10 cellular contexts compared by ENCODE assay signal in the genomic region with DNA sequence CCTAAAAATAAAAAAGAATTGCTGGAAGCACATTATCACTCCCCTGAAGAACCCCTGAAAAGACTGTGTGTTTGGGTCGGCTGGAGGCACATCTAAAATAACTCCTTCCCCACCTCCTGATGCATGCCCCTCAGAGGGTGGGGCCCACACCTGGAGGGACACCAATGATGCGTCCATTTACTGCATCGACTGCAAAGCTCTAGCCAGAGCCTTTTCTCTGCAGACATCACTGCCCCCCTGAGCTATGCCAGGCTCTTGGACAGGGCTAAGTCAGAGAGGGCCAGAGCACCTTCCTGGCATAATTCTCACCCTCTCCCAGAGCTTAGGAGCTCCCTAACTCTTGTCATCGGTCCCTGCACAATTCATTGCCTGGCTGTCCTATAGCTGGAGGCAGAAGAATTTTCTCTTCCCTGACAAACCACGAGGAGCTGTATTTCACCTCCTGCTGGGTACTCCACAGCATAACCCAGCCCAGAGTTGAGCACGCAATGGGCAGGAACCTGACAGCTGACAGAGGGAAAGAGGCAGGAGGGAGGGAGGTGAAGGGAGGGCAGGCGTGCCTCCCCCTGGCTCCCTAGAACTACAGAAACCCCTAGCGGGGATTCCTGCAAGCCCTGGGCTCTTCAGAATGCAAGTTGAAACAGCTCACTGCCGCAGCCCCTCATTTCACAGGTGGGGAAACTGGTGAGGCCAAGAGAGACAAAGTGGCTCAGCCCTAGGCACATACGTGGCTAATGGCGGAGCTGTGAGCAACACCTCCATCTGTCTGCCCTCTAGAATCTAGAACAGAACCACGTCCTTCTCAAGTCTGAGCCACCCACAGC. TPM values are rescaled to one million over a fixed set of nuclear protein-coding genes. Genes with fewer than 3 reads are reported as not detected.
DNase-seq lines count a peak whose midpoint lies in the region; ATAC-seq and TF ChIP-seq lines count a peak whose summit lies in the region.
"Had no signal": no experiment of that assay in that cellular context is flagged by ENCODE, and none has a peak within 500 bp of the region (broad histone marks: within the 10 kb centered on the region; RNA-seq: fewer than 3 reads in every experiment).

No MANE protein-coding gene starts in this region.

- CTCF ChIA-PET in SK-N-SH (lab: Yijun Ruan, JAX), result interaction anchor here (0.7 to 1.4 kb wide), 2 partner anchors 16 to 384 kb away, joined by 3 to 6 read pairs; no protein-coding TSS in a partner anchor

- 89% methylated on average over 5 of the region's 12 CpGs for WGBS in SK-N-SH (ENCODE audit: low lambda C conversion rate)
- 80 to 91% (median 88%) methylated on average over 12 of the region's 12 CpGs for WGBS in stomach, 5 donors

- no peak for TF ChIP-seq POLR2A in stomach (IDR thresholded peaks at IDR 0.05)

- H3K27me3 ChIP-seq in SK-N-SH (ENCODE audit: insufficient read depth) (no peaks in the 10 kb centered on the region), right atrium auricular region (no peaks in the 10 kb centered on the region), stomach (no peaks in the 10 kb centered on the region)

- ATAC-seq in omental fat pad (ENCODE audit: low FRiP score), result no peak
- no peak for ATAC-seq in GM21576 (IDR thresholded peaks at IDR 0.05; ENCODE audit: unreplicated experiment)

- H3K9me2 ChIP-seq in SK-N-SH, result no peaks in the 10 kb centered on the region

- no peak overlapping the region for H3K4me2 ChIP-seq in SK-N-SH

- TF ChIP-seq RAD21 in SK-N-SH (IDR thresholded peaks at IDR 0.05; ENCODE audit: low read length), result no peak

- H3K9ac ChIP-seq in SK-N-SH, result no peak overlapping the region

- H3K9me3 ChIP-seq in SK-N-SH (no peaks in the 10 kb centered on the region), right atrium auricular region (no peaks in the 10 kb centered on the region), stomach (no peaks in the 10 kb centered on the region)

- TF ChIP-seq CTCF in SK-N-SH (IDR thresholded peaks at IDR 0.05) (no peak), right atrium auricular region (IDR thresholded peaks at IDR 0.05) (no peak), stomach (IDR thresholded peaks at IDR 0.05) (no peak), omental fat pad (IDR thresholded peaks at IDR 0.05) (no peak)

- DNase-seq in GDM1 (lab: John Stamatoyannopoulos, UW), result peak; percentile 11
- no peak for DNase-seq in SK-N-SH
- DNase-seq in right atrium auricular region (ENCODE audit: low spot score), result peak; percentile 54
- peak; percentile 13 for DNase-seq in stomach
- no peak for DNase-seq in dermis blood vessel endothelial cell
- DNase-seq in omental fat pad (ENCODE audit: low spot score), result no peak
- DNase-seq in GF-D8 (lab: John Stamatoyannopoulos, UW), result no peak
- DNase-seq: NCI-H187 treated with DMSO at 0.1 percent for 48 hours, T-helper 2 cell had no signal

- H3K27ac ChIP-seq in SK-N-SH (ENCODE audit: low read depth in 2 of 2, low read length in 1 of 2) (peak overlapping the region; percentile 33 to 39; a peak in 3 of 4 replicates), right atrium auricular region (peak overlapping the region; percentile 35 to 46), stomach (peak overlapping the region in 4 of 5 donors; percentile 58 to 84 (median 72))

- H3K4me1 ChIP-seq in SK-N-SH (ENCODE audit: control insufficient read depth in 1 of 2, insufficient read depth in 2 of 2, low read depth in 1 of 2, low read length in 1 of 2) (peaks cover 8 to 11% of the 10 kb centered on the region in 2 experiments; a peak in 3 of 4 replicates), right atrium auricular region (peaks cover 0 to 40% of the 10 kb centered on the region in 2 donors), stomach (peaks cover 7 to 44% (median 21%) of the 10 kb centered on the region in 4 donors)

- POLR2A ChIA-PET in SK-N-SH (lab: Yijun Ruan, JAX), result no interaction called here

- intact Hi-C loops in stomach (cut with DNase I; ENCODE audit: low total_unique reads), result no loop called here

- H3F3A ChIP-seq in SK-N-SH (replicated peaks; ENCODE audit: insufficient read depth), result peaks cover 7% of the 10 kb centered on the region

- H4K20me1 ChIP-seq in SK-N-SH (ENCODE audit: insufficient read depth), result no peaks in the 10 kb centered on the region

- H3K36me3 ChIP-seq in SK-N-SH (replicated peaks in 1 of 2; ENCODE audit: control insufficient read depth in 1 of 2, insufficient read depth in 2 of 2, low read length in 1 of 2) (no peaks in the 10 kb centered on the region), right atrium auricular region (no peaks in the 10 kb centered on the region), stomach (peaks cover 0 to 8% (median 5%) of the 10 kb centered on the region in 4 donors)

- no peak overlapping the region for H2AFZ ChIP-seq in SK-N-SH (ENCODE audit: low read depth)

- no peak for TF ChIP-seq EP300 in SK-N-SH (IDR thresholded peaks at IDR 0.05; ENCODE audit: borderline replicate concordance in 1 of 2, low read depth in 1 of 2, low read length in 1 of 2)
- no peak for TF ChIP-seq EP300 in stomach (IDR thresholded peaks at IDR 0.05)

- H3K4me3 ChIP-seq in SK-N-SH (ENCODE audit: low read depth in 2 of 2, low read length in 1 of 2) (no peak overlapping the region), right atrium auricular region (no peak overlapping the region), stomach (no peak overlapping the region)

- H3K79me2 ChIP-seq in SK-N-SH (ENCODE audit: insufficient read depth), result peaks cover 11% of the 10 kb centered on the region

TF ChIP-seq in SK-N-SH, 30 proteins besides CTCF, POLR2A, EP300 and RAD21:
- TF ChIP-seq MXI1 (IDR thresholded peaks at IDR 0.05; ENCODE audit: low read depth, low read length) (no peak), SMC3 (IDR thresholded peaks at IDR 0.05; ENCODE audit: low read depth, low read length) (no peak), FOXM1 (IDR thresholded peaks at IDR 0.05; ENCODE audit: low read depth) (no peak), SIN3A (IDR thresholded peaks at IDR 0.05; ENCODE audit: borderline replicate concordance, low read depth, low read length) (no peak), RCOR1 (IDR thresholded peaks at IDR 0.05; ENCODE audit: low read length) (no peak), NFIC (IDR thresholded peaks at IDR 0.05; ENCODE audit: borderline replicate concordance) (no peak), TAF1 (IDR thresholded peaks at IDR 0.05; ENCODE audit: borderline replicate concordance, low read depth, low read length) (no peak), POLR2AphosphoS5 (IDR thresholded peaks at IDR 0.05; ENCODE audit: low read depth, low read length) (no peak), GATA2 (CRISPR knock-in tag; IDR thresholded peaks at IDR 0.05) (no peak), RXRA (IDR thresholded peaks at IDR 0.05; ENCODE audit: borderline replicate concordance, low read depth) (no peak)
- TF ChIP-seq, protein P1, sequence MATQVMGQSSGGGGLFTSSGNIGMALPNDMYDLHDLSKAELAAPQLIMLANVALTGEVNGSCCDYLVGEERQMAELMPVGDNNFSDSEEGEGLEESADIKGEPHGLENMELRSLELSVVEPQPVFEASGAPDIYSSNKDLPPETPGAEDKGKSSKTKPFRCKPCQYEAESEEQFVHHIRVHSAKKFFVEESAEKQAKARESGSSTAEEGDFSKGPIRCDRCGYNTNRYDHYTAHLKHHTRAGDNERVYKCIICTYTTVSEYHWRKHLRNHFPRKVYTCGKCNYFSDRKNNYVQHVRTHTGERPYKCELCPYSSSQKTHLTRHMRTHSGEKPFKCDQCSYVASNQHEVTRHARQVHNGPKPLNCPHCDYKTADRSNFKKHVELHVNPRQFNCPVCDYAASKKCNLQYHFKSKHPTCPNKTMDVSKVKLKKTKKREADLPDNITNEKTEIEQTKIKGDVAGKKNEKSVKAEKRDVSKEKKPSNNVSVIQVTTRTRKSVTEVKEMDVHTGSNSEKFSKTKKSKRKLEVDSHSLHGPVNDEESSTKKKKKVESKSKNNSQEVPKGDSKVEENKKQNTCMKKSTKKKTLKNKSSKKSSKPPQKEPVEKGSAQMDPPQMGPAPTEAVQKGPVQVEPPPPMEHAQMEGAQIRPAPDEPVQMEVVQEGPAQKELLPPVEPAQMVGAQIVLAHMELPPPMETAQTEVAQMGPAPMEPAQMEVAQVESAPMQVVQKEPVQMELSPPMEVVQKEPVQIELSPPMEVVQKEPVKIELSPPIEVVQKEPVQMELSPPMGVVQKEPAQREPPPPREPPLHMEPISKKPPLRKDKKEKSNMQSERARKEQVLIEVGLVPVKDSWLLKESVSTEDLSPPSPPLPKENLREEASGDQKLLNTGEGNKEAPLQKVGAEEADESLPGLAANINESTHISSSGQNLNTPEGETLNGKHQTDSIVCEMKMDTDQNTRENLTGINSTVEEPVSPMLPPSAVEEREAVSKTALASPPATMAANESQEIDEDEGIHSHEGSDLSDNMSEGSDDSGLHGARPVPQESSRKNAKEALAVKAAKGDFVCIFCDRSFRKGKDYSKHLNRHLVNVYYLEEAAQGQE (IDR thresholded peaks at IDR 0.05; ENCODE audit: low read depth, low read length), result no peak

RNA-seq across cellular contexts. Expression of a gene that starts 46.6 kb away (rescaled TPM):
- 22.1 and 22.6 TPM in 2 replicates for polyA plus RNA-seq in SK-N-SH (2012; rRNA removed)
- polyA plus RNA-seq in SK-N-SH (2012; cell fraction: cytosol; rRNA removed), result 16.8 and 22.2 TPM in 2 replicates
- 18.7 and 23.2 TPM in 2 replicates for polyA plus RNA-seq in SK-N-SH (2012; cell fraction: nucleus; rRNA removed)
- total RNA-seq in right atrium auricular region, result 1 to 10 TPM; 4.6 to 6.7 TPM
- total RNA-seq in stomach, result 10 to 100 TPM in 4 of 5 donors, not detected in 1; 11.4 to 41.5 (median 13.8) TPM
- 1 to 10 TPM; 2.1 to 6.9 (median 2.6) TPM for polyA plus RNA-seq in stomach
- total RNA-seq in dermis blood vessel endothelial cell, result 35.7 and 50.7 TPM in 2 replicates
- 10 to 100 TPM in 1 of 4 donors, 1 to 10 TPM in 3; 6.0 to 16.1 (median 9.6) TPM for total RNA-seq in omental fat pad

Comparison
In these comparisons a context has a peak if more than half of its experiments do, and no peak if none do; other contexts are left out.
1. DNase-seq: peak in GDM1 (single experiment), right atrium auricular region (single experiment) and stomach (single experiment); none in SK-N-SH (single experiment), dermis blood vessel endothelial cell (single experiment), omental fat pad (single experiment) and GF-D8 (single experiment).
2. Peak in every context shown above with its lines, with median percentiles within 50 percentile points of each other: H3K27ac ChIP-seq.